Comparison of ENCODE assay signal across 26 cellular contexts in the genomic region with DNA sequence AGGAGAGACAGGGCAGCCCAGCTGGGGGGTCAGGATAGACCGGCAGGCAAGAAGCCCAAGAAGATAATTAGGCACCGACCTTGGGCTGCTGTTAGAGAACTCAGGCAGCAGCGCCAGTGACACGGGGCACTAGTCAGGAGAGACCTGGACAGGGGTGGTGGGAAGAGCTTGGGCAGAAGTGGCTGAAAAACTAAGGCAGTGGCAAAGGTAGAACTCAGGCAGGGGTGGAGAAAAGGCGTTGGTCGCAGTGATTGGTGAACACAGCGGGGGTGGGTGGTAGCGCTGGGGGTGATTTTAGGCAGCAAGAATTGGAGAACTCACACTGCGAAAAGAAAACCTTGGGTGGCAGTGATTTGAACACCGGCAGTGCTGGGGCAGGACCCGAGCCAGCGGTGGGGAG. TPM values are rescaled to one million over a fixed set of nuclear protein-coding genes. Genes with fewer than 3 reads are reported as not detected.
"Had no signal": no experiment of that assay in that cellular context is flagged by ENCODE, and none has a peak within 500 bp of the region (broad histone marks: within the 10 kb centered on the region; RNA-seq: fewer than 3 reads in every experiment).

No MANE protein-coding gene starts in this region.

- H3K4me1 ChIP-seq: breast epithelium, lower lobe of right lung, neural progenitor cell, thyroid gland had no signal

- H3K4me3 ChIP-seq: breast epithelium, lower lobe of right lung, mucosa of descending colon, neural progenitor cell, SK-N-MC, spleen, thyroid gland had no signal

- H3K27me3 Mint-ChIP-seq: activated naive CD8-positive, alpha-beta T cell treated with anti-CD3 and anti-CD28 coated beads, Interleukin-2, amount 10 ng/mL, durations not matched to agents 7 days and 5 days; stimulated activated naive CD8-positive, alpha-beta T cell treated with anti-CD3 and anti-CD28 coated beads, Interleukin-15, Interleukin-2, amounts not matched to agents 100 ng/mL and 50 ng/mL, for 24 hours had no signal

- H3K4me3 Mint-ChIP-seq: activated naive CD8-positive, alpha-beta T cell treated with anti-CD3 and anti-CD28 coated beads, Interleukin-2, amount 10 ng/mL, durations not matched to agents 7 days and 5 days; neural progenitor cell; stimulated activated naive CD8-positive, alpha-beta T cell treated with anti-CD3 and anti-CD28 coated beads, Interleukin-15, Interleukin-2, amounts not matched to agents 100 ng/mL and 50 ng/mL, for 24 hours had no signal

- H3K9me3 Mint-ChIP-seq: activated naive CD8-positive, alpha-beta T cell treated with anti-CD3 and anti-CD28 coated beads, Interleukin-2, amount 10 ng/mL, durations not matched to agents 7 days and 5 days; neural progenitor cell; stimulated activated naive CD8-positive, alpha-beta T cell treated with anti-CD3 and anti-CD28 coated beads, Interleukin-15, Interleukin-2, amounts not matched to agents 100 ng/mL and 50 ng/mL, for 24 hours had no signal

- H3K27ac ChIP-seq: breast epithelium, lower lobe of right lung, neural progenitor cell, SK-N-MC, spleen, thyroid gland, VCaP had no signal

- ATAC-seq: activated CD4-positive, CD25-positive, alpha-beta regulatory T cell treated with anti-CD3 and anti-CD28 coated beads, Interleukin-2, amount 50 U/mL, for 24 hours; left lobe of liver; mucosa of descending colon had no signal

- H3K36me3 ChIP-seq: neural progenitor cell had no signal

- H3K4me1 Mint-ChIP-seq: neural progenitor cell had no signal

- H3K27ac Mint-ChIP-seq: activated naive CD8-positive, alpha-beta T cell treated with anti-CD3 and anti-CD28 coated beads, Interleukin-2, amount 10 ng/mL, durations not matched to agents 7 days and 5 days; neural progenitor cell; stimulated activated naive CD8-positive, alpha-beta T cell treated with anti-CD3 and anti-CD28 coated beads, Interleukin-15, Interleukin-2, amounts not matched to agents 100 ng/mL and 50 ng/mL, for 24 hours had no signal

- H3K9me3 ChIP-seq: breast epithelium, lower lobe of right lung, mucosa of descending colon, spleen, thyroid gland had no signal

- DNase-seq: activated CD4-positive, alpha-beta T cell treated with anti-CD3 and anti-CD28 coated beads, Interleukin-2, amount 50 U/mL, for 1 hour; activated CD8-positive, alpha-beta memory T cell treated with anti-CD3 and anti-CD28 coated beads for 24 hours; activated CD8-positive, alpha-beta memory T cell treated with anti-CD3 and anti-CD28 coated beads, Interleukin-2, amount 50 U/mL, for 4 hours; activated effector memory CD4-positive, alpha-beta T cell treated with anti-CD3 and anti-CD28 coated beads, Interleukin-2, amount 50 U/mL, for 16 hours; activated naive CD8-positive, alpha-beta T cell treated with anti-CD3 and anti-CD28 coated beads, Interleukin-2, amount 10 ng/mL, durations not matched to agents 7 days and 5 days; activated T-cell treated with anti-CD3 and anti-CD28 coated beads, Interleukin-2, amount 50 U/mL, for 48 hours; amniotic stem cell; cerebellar nuclear complex; cortex of kidney; lower lobe of right lung; mesendoderm; mucosa of descending colon; spleen; stimulated activated CD4-positive, alpha-beta T cell treated with anti-CD3 and anti-CD28 coated beads, Interleukin-4, amount 100 ng/mL, for 1 hour; substantia nigra; thyroid gland had no signal

RNA-seq across cellular contexts. Expression of a gene that starts 4.3 kb away (rescaled TPM):
- total RNA-seq: epithelial cell of proximal tubule, fibroblast of villous mesenchyme, lower lobe of right lung, osteoblast had no signal
